25 cellular contexts compared by ENCODE assay signal in the genomic region with DNA sequence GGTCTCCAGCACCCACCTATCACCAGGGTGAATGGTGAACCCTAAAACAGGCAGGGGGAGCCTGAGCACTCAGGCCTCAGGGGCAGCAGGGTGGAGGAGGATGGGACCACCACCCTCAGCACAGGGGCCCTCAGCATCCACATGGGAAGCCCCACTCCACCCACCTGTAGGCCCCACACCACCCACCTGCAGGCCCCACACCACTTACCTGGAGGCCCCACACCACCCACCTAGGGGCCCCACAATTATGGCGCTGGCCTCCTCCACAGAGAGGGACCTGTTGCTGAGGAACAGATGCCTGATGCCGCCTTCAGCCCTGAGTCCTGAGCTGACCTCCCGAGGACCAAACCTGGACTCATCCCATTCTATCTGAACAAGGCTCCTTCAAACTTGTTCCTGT.
"Had no signal": no experiment of that assay in that cellular context is flagged by ENCODE, and none has a peak within 500 bp of the region (broad histone marks: within the 10 kb centered on the region; RNA-seq: fewer than 3 reads in every experiment).

No MANE protein-coding gene starts in this region.

- H3K4me1 ChIP-seq: colonic mucosa, esophagus squamous epithelium, gastrocnemius medialis, heart right ventricle, left lung, lower lobe of right lung had no signal

- H3K4me3 ChIP-seq: colonic mucosa, esophagus squamous epithelium, gastrocnemius medialis, heart right ventricle, left lung, lower lobe of right lung, mucosa of descending colon had no signal

- H3K9me3 Mint-ChIP-seq: dendritic cell treated with granulocyte-macrophage colony-stimulating factor and Interleukin-4, amounts not matched to agents 40 ng/mL and 50 ng/mL, for 4 days; effector memory CD8-positive, alpha-beta T cell; endodermal cell; mesothelial cell of epicardium had no signal

- H3K9me3 ChIP-seq: colonic mucosa, esophagus squamous epithelium, gastrocnemius medialis, heart right ventricle, left lung, lower lobe of right lung, mucosa of descending colon had no signal

- ATAC-seq: effector memory CD8-positive, alpha-beta T cell; esophagus mucosa; gastrocnemius medialis; heart right ventricle; left cardiac atrium; left lung; left ventricle myocardium superior; lower lobe of right lung; mucosa of descending colon had no signal

- H3K4me1 Mint-ChIP-seq: endodermal cell, mesothelial cell of epicardium had no signal

- H3K4me3 Mint-ChIP-seq: dendritic cell treated with granulocyte-macrophage colony-stimulating factor and Interleukin-4, amounts not matched to agents 40 ng/mL and 50 ng/mL, for 4 days; effector memory CD8-positive, alpha-beta T cell; endodermal cell; mesothelial cell of epicardium had no signal

- H3K27ac ChIP-seq: colonic mucosa, epithelial cell of prostate, esophagus squamous epithelium, gastrocnemius medialis, heart right ventricle, left lung, lower lobe of right lung had no signal

- H3K27ac Mint-ChIP-seq: dendritic cell treated with granulocyte-macrophage colony-stimulating factor and Interleukin-4, amounts not matched to agents 40 ng/mL and 50 ng/mL, for 4 days; effector memory CD8-positive, alpha-beta T cell; endodermal cell; mesothelial cell of epicardium had no signal

- H3K36me3 ChIP-seq: colonic mucosa, left lung, lower lobe of right lung had no signal

- DNase-seq: cerebellar nuclear complex; colonic mucosa; cortex of kidney; effector CD8-positive, alpha-beta T cell; effector memory CD8-positive, alpha-beta T cell; erythroblast; esophagus squamous epithelium; foreskin fibroblast; foreskin melanocyte; gastrocnemius medialis; glutamatergic neuron; head of caudate nucleus; heart right ventricle; hippocampal formation; left cardiac atrium; left lung; left ventricle myocardium superior; lower lobe of right lung; mesenchymal stem cell; mucosa of descending colon had no signal

- H3K27me3 ChIP-seq: colonic mucosa, esophagus squamous epithelium, gastrocnemius medialis, heart right ventricle, left lung had no signal
